Comparison of ENCODE assay signal across 14 cellular contexts in the genomic region with DNA sequence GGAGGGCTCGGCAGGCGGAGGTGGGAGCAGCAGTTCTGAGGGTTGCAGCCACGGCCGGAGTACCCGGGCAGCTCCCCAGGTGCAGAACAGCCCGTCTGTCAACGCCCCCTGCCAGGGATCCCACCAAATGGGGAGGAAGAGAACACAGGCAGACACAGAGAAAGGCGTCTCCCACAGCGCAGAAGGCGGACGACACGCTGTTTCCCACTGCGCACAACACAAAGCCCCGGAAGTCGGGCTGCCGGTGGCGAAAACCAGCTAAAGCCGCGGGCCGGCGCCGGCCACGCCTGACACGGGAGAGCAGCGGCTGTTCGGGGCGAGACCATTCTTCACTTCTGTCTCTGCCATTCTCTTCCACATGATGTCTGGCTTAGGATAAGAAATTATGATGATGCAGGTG. TPM values are rescaled to one million over a fixed set of nuclear protein-coding genes. Genes with fewer than 3 reads are reported as not detected.
DNase-seq lines count a peak whose midpoint lies in the region; ATAC-seq and TF ChIP-seq lines count a peak whose summit lies in the region.
"Had no signal": no experiment of that assay in that cellular context is flagged by ENCODE, and none has a peak within 500 bp of the region (broad histone marks: within the 10 kb centered on the region; RNA-seq: fewer than 3 reads in every experiment).

No MANE protein-coding gene starts in this region.

- H3K27ac Mint-ChIP-seq in activated CD4-positive, alpha-beta memory T cell treated with anti-CD3 and anti-CD28 coated beads, Interleukin-2, amount 10 ng/mL, durations not matched to agents 7 days and 5 days = peak overlapping the region; percentile 77
- H3K27ac Mint-ChIP-seq in memory B cell = peak overlapping the region; percentile 48

- peaks cover 39% of the 10 kb centered on the region for H3K4me1 Mint-ChIP-seq in activated CD4-positive, alpha-beta memory T cell treated with anti-CD3 and anti-CD28 coated beads, Interleukin-2, amount 10 ng/mL, durations not matched to agents 7 days and 5 days
- peaks cover 31% of the 10 kb centered on the region for H3K4me1 Mint-ChIP-seq in memory B cell

- ATAC-seq in DND-41 (ENCODE audit: insufficient read depth, low read depth) (no peak; the same call in 2 of the 3 replicates), memory B cell (ENCODE audit: low read depth) (no peak), HG02970 (IDR thresholded peaks at IDR 0.05; ENCODE audit: low FRiP score, unreplicated experiment) (no peak)
- ATAC-seq: gastrocnemius medialis, PC-3 had no signal

- no peaks in the 10 kb centered on the region for H3K9me3 Mint-ChIP-seq in activated CD4-positive, alpha-beta memory T cell treated with anti-CD3 and anti-CD28 coated beads, Interleukin-2, amount 10 ng/mL, durations not matched to agents 7 days and 5 days
- H3K9me3 Mint-ChIP-seq in memory B cell = no peaks in the 10 kb centered on the region

- TF ChIP-seq CTCF in DND-41 (IDR thresholded peaks at IDR 0.05; ENCODE audit: borderline replicate concordance, extremely low read depth, low read length, poor library complexity, severe bottlenecking) = no peak
- TF ChIP-seq CTCF in brain microvascular endothelial cell (IDR thresholded peaks at IDR 0.05; ENCODE audit: low read depth, low read length, missing control alignments) = no peak

- no peaks in the 10 kb centered on the region for H3K27me3 Mint-ChIP-seq in activated CD4-positive, alpha-beta memory T cell treated with anti-CD3 and anti-CD28 coated beads, Interleukin-2, amount 10 ng/mL, durations not matched to agents 7 days and 5 days
- H3K27me3 Mint-ChIP-seq in memory B cell = no peaks in the 10 kb centered on the region

- H3K4me3 Mint-ChIP-seq in activated CD4-positive, alpha-beta memory T cell treated with anti-CD3 and anti-CD28 coated beads, Interleukin-2, amount 10 ng/mL, durations not matched to agents 7 days and 5 days = no peak overlapping the region
- peak overlapping the region; percentile 69 for H3K4me3 Mint-ChIP-seq in memory B cell

- POLR2A ChIA-PET in activated CD4-positive, alpha-beta memory T cell treated with anti-CD3 and anti-CD28 coated beads, Interleukin-2, amount 10 ng/mL, durations not matched to agents 7 days and 5 days (lab: Charles Lee) = interaction anchor here (0.7 to 1.8 kb wide), 12 partner anchors 9 to 131 kb away, joined by 3 to 25 read pairs (median 3); partner anchors contain the start of genes CTBP1, MAEA and SPON2

- peaks cover 62% of the 10 kb centered on the region for H3K79me2 ChIP-seq in DND-41 (ENCODE audit: insufficient read depth, low read length)

- H3K9ac ChIP-seq in BLaER1 = peak overlapping the region; percentile 66
- peak overlapping the region; percentile 51 for H3K9ac ChIP-seq in DND-41 (ENCODE audit: low read depth, low read length)

- H3K27me3 ChIP-seq in BLaER1 = 0 out of 2 replicates have a peak, but pooled peaks cover 5% of the 10 kb centered on the region
- no peaks in the 10 kb centered on the region for H3K27me3 ChIP-seq in DND-41 (ENCODE audit: insufficient read depth, low read length, poor library complexity)
- H3K27me3 ChIP-seq in brain microvascular endothelial cell (replicated peaks) = no peaks in the 10 kb centered on the region
- H3K27me3 ChIP-seq: gastrocnemius medialis had no signal

- CTCF ChIA-PET in activated CD4-positive, alpha-beta memory T cell treated with anti-CD3 and anti-CD28 coated beads, Interleukin-2, amount 10 ng/mL, durations not matched to agents 7 days and 5 days (lab: Charles Lee) = interaction anchor here (0.6 to 1.6 kb wide), 12 partner anchors 13 to 136 kb away, joined by 3 to 10 read pairs (median 4); partner anchors contain the start of genes SPON2 and UVSSA

- in situ Hi-C loops in brain microvascular endothelial cell (cut with HindIII; ENCODE audit: low pct_ligation_motif_present, low sequenced_read_pairs) = no loop called here

- H3K9me3 ChIP-seq in BLaER1 (no peaks in the 10 kb centered on the region), DND-41 (ENCODE audit: insufficient read depth, low read length, severe bottlenecking) (no peaks in the 10 kb centered on the region)
- H3K9me3 ChIP-seq: gastrocnemius medialis, mucosa of descending colon had no signal

- H3K27ac ChIP-seq in BLaER1 (peak overlapping the region; percentile 85), DND-41 (ENCODE audit: low read length) (peak overlapping the region; percentile 77), brain microvascular endothelial cell (no peak overlapping the region)
- H3K27ac ChIP-seq: C4-2B had no signal

- DNase-seq in DND-41 (no peak), memory B cell (ENCODE audit: low spot score in 2 of 2) (no peak), brain microvascular endothelial cell (no peak), superior temporal gyrus (ENCODE audit: extremely low spot score) (no peak), NCI-H2227 (lab: John Stamatoyannopoulos, UW; ENCODE audit: unreplicated experiment) (no peak)
- no peak for DNase-seq in activated CD4-positive, alpha-beta memory T cell treated with anti-CD3 and anti-CD28 coated beads, Interleukin-2, amount 10 ng/mL, durations not matched to agents 7 days and 5 days
- DNase-seq: gastrocnemius medialis, NCI-H1105, NCI-H446, PC-3 had no signal

- H3K4me1 ChIP-seq in BLaER1 = peaks cover 100% of the 10 kb centered on the region
- H3K4me1 ChIP-seq in DND-41 (ENCODE audit: insufficient read depth, low read length) = peaks cover 29% of the 10 kb centered on the region
- H3K4me1 ChIP-seq: gastrocnemius medialis had no signal

- H3K4me3 ChIP-seq in BLaER1 (peak overlapping the region; percentile 60), DND-41 (ENCODE audit: low read depth in 1 of 2, low read length in 2 of 2) (peak overlapping the region in 1 of 2 experiments; percentile 25; a peak in 2 of 4 replicates), brain microvascular endothelial cell (ENCODE audit: low read depth, low read length) (no peak overlapping the region)
- H3K4me3 ChIP-seq: gastrocnemius medialis, mucosa of descending colon had no signal

- H2AFZ ChIP-seq in DND-41 (ENCODE audit: low read depth, low read length) = no peak overlapping the region

- H3K36me3 ChIP-seq in BLaER1 = peaks cover 44% of the 10 kb centered on the region
- peaks cover 91% of the 10 kb centered on the region for H3K36me3 ChIP-seq in DND-41 (ENCODE audit: insufficient read depth, low read length)
- peaks cover 55% of the 10 kb centered on the region for H3K36me3 ChIP-seq in brain microvascular endothelial cell (replicated peaks)

- H3K36me3 Mint-ChIP-seq in activated CD4-positive, alpha-beta memory T cell treated with anti-CD3 and anti-CD28 coated beads, Interleukin-2, amount 10 ng/mL, durations not matched to agents 7 days and 5 days (ENCODE audit: low read depth) = peaks cover 57% of the 10 kb centered on the region
- H3K36me3 Mint-ChIP-seq in memory B cell = peaks cover 4% of the 10 kb centered on the region

- H4K20me1 ChIP-seq in BLaER1 = peaks cover 100% of the 10 kb centered on the region
- H4K20me1 ChIP-seq in DND-41 (ENCODE audit: insufficient read depth, low read length) = peaks cover 34% of the 10 kb centered on the region

- peak overlapping the region; percentile 95 for H3K4me2 ChIP-seq in BLaER1
- peak overlapping the region; percentile 50 for H3K4me2 ChIP-seq in DND-41 (ENCODE audit: insufficient read depth, low read length)

RNA-seq across cellular contexts. Expression of gene CTBP1, which starts 31.6 kb away (rescaled TPM):
- 100 to 1,000 TPM; 209 to 221 TPM for total RNA-seq in activated CD4-positive, alpha-beta memory T cell treated with anti-CD3 and anti-CD28 coated beads, Interleukin-2, amount 10 ng/mL, durations not matched to agents 7 days and 5 days

RNA-seq across cellular contexts. Expression of gene SPON2, which starts 45.0 kb away (rescaled TPM):
- 10 to 100 TPM; 22.8 to 24.6 TPM for total RNA-seq in activated CD4-positive, alpha-beta memory T cell treated with anti-CD3 and anti-CD28 coated beads, Interleukin-2, amount 10 ng/mL, durations not matched to agents 7 days and 5 days
